ENCODE assay signal across 8 cellular contexts in genomic region chr7:65006094-65006992, GRCh38.
DNase-seq lines count a peak whose midpoint lies in the region; ATAC-seq and TF ChIP-seq lines count a peak whose summit lies in the region.

Gene ERV3-1, minus strand, starts transcription at chr7:65006687. Its CDS starts 13,661 bp downstream, at chr7:64993026.

- ATAC-seq in stimulated activated naive CD8-positive, alpha-beta T cell treated with anti-CD3 and anti-CD28 coated beads, Interleukin-15, amount 100 ng/mL, for 72 hours = peak; percentile 100

- TF ChIP-seq CTCF in LNCaP clone FGC (IDR thresholded peaks at IDR 0.05; ENCODE audit: control insufficient read depth, extremely low read depth, insufficient read depth) (no peak), nephron progenitor cell (IDR thresholded peaks at IDR 0.05) (no peak)

- H3K27ac Mint-ChIP-seq in nephron progenitor cell = peak within 1 kb of the TSS; percentile 100
- peak within 1 kb of the TSS; percentile 96 to 98 for H3K27ac Mint-ChIP-seq in stimulated activated naive CD8-positive, alpha-beta T cell treated with anti-CD3 and anti-CD28 coated beads, Interleukin-15, amount 100 ng/mL, for 72 hours

- no peaks in the 10 kb centered on the region for H3K27me3 Mint-ChIP-seq in nephron progenitor cell (ENCODE audit: low read depth, poor library complexity)
- no peaks in the 10 kb centered on the region for H3K27me3 Mint-ChIP-seq in stimulated activated naive CD8-positive, alpha-beta T cell treated with anti-CD3 and anti-CD28 coated beads, Interleukin-15, amount 100 ng/mL, for 72 hours

- H3K9me3 Mint-ChIP-seq in nephron progenitor cell = peaks cover 56% of the 10 kb centered on the region
- H3K9me3 Mint-ChIP-seq in stimulated activated naive CD8-positive, alpha-beta T cell treated with anti-CD3 and anti-CD28 coated beads, Interleukin-15, amount 100 ng/mL, for 72 hours = peaks cover 13 to 15% of the 10 kb centered on the region in 2 donors

- TF ChIP-seq POLR2A in Raji (IDR thresholded peaks at IDR 0.05; ENCODE audit: insufficient read depth, low read depth, low read length) = peak; percentile 97

- H3K36me3 Mint-ChIP-seq in nephron progenitor cell (ENCODE audit: low read depth) = peaks cover 54% of the 10 kb centered on the region

- H3K4me3 Mint-ChIP-seq in nephron progenitor cell = peak within 1 kb of the TSS; percentile 98
- H3K4me3 Mint-ChIP-seq in stimulated activated naive CD8-positive, alpha-beta T cell treated with anti-CD3 and anti-CD28 coated beads, Interleukin-15, amount 100 ng/mL, for 72 hours = peak within 1 kb of the TSS; percentile 95 to 97

- peak within 1 kb of the TSS; percentile 89 for H3K4me3 ChIP-seq in LNCaP clone FGC (ENCODE audit: low read depth, low read length)

- peak; percentile 96 for DNase-seq in EH (ENCODE audit: low read depth)
- peak; percentile 59 for DNase-seq in GOT3 (lab: John Stamatoyannopoulos, UW)
- peak; percentile 91 for DNase-seq in LNCaP clone FGC (ENCODE audit: low read depth)
- peak; percentile 97 for DNase-seq in activated effector memory CD4-positive, alpha-beta T cell treated with anti-CD3 and anti-CD28 coated beads, Interleukin-2, amount 50 U/mL, for 16 hours
- peak; percentile 88 for DNase-seq in fibroblast of the conjunctiva (ENCODE audit: low read depth)
- peak; percentile 85 for DNase-seq in nephron progenitor cell
- peak; percentile 85 to 95 for DNase-seq in stimulated activated naive CD8-positive, alpha-beta T cell treated with anti-CD3 and anti-CD28 coated beads, Interleukin-15, amount 100 ng/mL, for 72 hours

- H3K4me1 Mint-ChIP-seq in nephron progenitor cell = peaks cover 19% of the 10 kb centered on the region
- peaks cover 28% of the 10 kb centered on the region for H3K4me1 Mint-ChIP-seq in stimulated activated naive CD8-positive, alpha-beta T cell treated with anti-CD3 and anti-CD28 coated beads, Interleukin-15, amount 100 ng/mL, for 72 hours

Comparison
In these comparisons a context has a peak if more than half of its experiments do, and no peak if none do; other contexts are left out.
1. Peak in every context shown above with its lines: DNase-seq, ATAC-seq and H3K4me3 ChIP-seq.